Comparison of ENCODE assay signal across 16 cellular contexts in genomic region chr17:17025621-17026020, GRCh38. TPM values are rescaled to one million over a fixed set of nuclear protein-coding genes. Genes with fewer than 3 reads are reported as not detected.
"Had no signal": no experiment of that assay in that cellular context is flagged by ENCODE, and none has a peak within 500 bp of the region (broad histone marks: within the 10 kb centered on the region; RNA-seq: fewer than 3 reads in every experiment).

No MANE protein-coding gene starts in this region.

- H3K4me1 ChIP-seq: parathyroid adenoma, uterus had no signal

- H3K9ac ChIP-seq: parathyroid adenoma had no signal

- DNase-seq: activated CD4-positive, alpha-beta T cell treated with anti-CD3 and anti-CD28 coated beads, Interleukin-2, amount 50 U/mL, for 4 hours; activated T-cell treated with anti-CD3 and anti-CD28 coated beads, Interleukin-2, amount 50 U/mL, for 1 hour; effector memory CD4-positive, alpha-beta T cell; hippocampal formation; retina; stimulated activated CD4-positive, alpha-beta T cell treated with anti-CD3 and anti-CD28 coated beads, Interleukin-4, amount 100 ng/mL, for 4 hours; stimulated activated naive CD8-positive, alpha-beta T cell treated with anti-CD3 and anti-CD28 coated beads, Interleukin-15, amount 100 ng/mL, for 72 hours; uterus had no signal

- H3K79me2 ChIP-seq: parathyroid adenoma had no signal

- H3K36me3 ChIP-seq: thoracic aorta, uterus had no signal

- H3K27me3 ChIP-seq: uterus had no signal

- H3K4me3 ChIP-seq: thoracic aorta, uterus had no signal

- ATAC-seq: activated CD4-positive, CD25-positive, alpha-beta regulatory T cell treated with anti-CD3 and anti-CD28 coated beads, Interleukin-2, amount 50 U/mL, for 24 hours; stimulated activated naive CD8-positive, alpha-beta T cell treated with anti-CD3 and anti-CD28 coated beads, Interleukin-15, amount 100 ng/mL, for 72 hours had no signal

- H3K9me3 ChIP-seq: thoracic aorta, uterus had no signal

- H2AFZ ChIP-seq: parathyroid adenoma had no signal

- H3K27ac ChIP-seq: parathyroid adenoma, thoracic aorta, uterus had no signal

RNA-seq across cellular contexts. Expression of gene TNFRSF13B, which starts 53.7 kb away (rescaled TPM):
- total RNA-seq: epithelial cell of proximal tubule; lung microvascular endothelial cell; neural crest cell; skeletal muscle tissue; T-helper 2 cell treated with Interferon-gamma antibody and Interleukin-4, amounts not matched to agents 100 ng/mL and 5 ng/mL, for 36 hours; thoracic aorta; uterus had no signal
